ENCODE assay signal across 1 cellular context in genomic region chr2:241321911-241322310, GRCh38.
TF ChIP-seq lines count a peak whose summit lies in the region.

No MANE protein-coding gene starts in this region.

TF ChIP-seq in GM23338, 12 proteins besides CTCF, POLR2A, EP300 and RAD21:
- TF ChIP-seq, protein P1, sequence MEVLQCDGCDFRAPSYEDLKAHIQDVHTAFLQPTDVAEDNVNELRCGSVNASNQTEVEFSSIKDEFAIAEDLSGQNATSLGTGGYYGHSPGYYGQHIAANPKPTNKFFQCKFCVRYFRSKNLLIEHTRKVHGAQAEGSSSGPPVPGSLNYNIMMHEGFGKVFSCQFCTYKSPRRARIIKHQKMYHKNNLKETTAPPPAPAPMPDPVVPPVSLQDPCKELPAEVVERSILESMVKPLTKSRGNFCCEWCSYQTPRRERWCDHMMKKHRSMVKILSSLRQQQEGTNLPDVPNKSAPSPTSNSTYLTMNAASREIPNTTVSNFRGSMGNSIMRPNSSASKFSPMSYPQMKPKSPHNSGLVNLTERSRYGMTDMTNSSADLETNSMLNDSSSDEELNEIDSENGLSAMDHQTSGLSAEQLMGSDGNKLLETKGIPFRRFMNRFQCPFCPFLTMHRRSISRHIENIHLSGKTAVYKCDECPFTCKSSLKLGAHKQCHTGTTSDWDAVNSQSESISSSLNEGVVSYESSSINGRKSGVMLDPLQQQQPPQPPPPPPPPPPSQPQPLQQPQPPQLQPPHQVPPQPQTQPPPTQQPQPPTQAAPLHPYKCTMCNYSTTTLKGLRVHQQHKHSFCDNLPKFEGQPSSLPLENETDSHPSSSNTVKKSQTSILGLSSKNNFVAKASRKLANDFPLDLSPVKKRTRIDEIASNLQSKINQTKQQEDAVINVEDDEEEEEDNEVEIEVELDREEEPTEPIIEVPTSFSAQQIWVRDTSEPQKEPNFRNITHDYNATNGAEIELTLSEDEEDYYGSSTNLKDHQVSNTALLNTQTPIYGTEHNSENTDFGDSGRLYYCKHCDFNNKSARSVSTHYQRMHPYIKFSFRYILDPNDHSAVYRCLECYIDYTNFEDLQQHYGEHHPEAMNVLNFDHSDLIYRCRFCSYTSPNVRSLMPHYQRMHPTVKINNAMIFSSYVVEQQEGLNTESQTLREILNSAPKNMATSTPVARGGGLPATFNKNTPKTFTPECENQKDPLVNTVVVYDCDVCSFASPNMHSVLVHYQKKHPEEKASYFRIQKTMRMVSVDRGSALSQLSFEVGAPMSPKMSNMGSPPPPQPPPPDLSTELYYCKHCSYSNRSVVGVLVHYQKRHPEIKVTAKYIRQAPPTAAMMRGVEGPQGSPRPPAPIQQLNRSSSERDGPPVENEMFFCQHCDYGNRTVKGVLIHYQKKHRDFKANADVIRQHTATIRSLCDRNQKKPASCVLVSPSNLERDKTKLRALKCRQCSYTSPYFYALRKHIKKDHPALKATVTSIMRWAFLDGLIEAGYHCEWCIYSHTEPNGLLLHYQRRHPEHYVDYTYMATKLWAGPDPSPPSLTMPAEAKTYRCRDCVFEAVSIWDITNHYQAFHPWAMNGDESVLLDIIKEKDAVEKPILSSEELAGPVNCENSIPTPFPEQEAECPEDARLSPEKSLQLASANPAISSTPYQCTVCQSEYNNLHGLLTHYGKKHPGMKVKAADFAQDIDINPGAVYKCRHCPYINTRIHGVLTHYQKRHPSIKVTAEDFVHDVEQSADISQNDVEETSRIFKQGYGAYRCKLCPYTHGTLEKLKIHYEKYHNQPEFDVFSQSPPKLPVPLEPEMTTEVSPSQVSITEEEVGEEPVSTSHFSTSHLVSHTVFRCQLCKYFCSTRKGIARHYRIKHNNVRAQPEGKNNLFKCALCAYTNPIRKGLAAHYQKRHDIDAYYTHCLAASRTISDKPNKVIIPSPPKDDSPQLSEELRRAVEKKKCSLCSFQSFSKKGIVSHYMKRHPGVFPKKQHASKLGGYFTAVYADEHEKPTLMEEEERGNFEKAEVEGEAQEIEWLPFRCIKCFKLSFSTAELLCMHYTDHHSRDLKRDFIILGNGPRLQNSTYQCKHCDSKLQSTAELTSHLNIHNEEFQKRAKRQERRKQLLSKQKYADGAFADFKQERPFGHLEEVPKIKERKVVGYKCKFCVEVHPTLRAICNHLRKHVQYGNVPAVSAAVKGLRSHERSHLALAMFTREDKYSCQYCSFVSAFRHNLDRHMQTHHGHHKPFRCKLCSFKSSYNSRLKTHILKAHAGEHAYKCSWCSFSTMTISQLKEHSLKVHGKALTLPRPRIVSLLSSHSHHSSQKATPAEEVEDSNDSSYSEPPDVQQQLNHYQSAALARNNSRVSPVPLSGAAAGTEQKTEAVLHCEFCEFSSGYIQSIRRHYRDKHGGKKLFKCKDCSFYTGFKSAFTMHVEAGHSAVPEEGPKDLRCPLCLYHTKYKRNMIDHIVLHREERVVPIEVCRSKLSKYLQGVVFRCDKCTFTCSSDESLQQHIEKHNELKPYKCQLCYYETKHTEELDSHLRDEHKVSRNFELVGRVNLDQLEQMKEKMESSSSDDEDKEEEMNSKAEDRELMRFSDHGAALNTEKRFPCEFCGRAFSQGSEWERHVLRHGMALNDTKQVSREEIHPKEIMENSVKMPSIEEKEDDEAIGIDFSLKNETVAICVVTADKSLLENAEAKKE (CRISPR knock-in tag; IDR thresholded peaks at IDR 0.05): no peak
- TF ChIP-seq, protein P2, sequence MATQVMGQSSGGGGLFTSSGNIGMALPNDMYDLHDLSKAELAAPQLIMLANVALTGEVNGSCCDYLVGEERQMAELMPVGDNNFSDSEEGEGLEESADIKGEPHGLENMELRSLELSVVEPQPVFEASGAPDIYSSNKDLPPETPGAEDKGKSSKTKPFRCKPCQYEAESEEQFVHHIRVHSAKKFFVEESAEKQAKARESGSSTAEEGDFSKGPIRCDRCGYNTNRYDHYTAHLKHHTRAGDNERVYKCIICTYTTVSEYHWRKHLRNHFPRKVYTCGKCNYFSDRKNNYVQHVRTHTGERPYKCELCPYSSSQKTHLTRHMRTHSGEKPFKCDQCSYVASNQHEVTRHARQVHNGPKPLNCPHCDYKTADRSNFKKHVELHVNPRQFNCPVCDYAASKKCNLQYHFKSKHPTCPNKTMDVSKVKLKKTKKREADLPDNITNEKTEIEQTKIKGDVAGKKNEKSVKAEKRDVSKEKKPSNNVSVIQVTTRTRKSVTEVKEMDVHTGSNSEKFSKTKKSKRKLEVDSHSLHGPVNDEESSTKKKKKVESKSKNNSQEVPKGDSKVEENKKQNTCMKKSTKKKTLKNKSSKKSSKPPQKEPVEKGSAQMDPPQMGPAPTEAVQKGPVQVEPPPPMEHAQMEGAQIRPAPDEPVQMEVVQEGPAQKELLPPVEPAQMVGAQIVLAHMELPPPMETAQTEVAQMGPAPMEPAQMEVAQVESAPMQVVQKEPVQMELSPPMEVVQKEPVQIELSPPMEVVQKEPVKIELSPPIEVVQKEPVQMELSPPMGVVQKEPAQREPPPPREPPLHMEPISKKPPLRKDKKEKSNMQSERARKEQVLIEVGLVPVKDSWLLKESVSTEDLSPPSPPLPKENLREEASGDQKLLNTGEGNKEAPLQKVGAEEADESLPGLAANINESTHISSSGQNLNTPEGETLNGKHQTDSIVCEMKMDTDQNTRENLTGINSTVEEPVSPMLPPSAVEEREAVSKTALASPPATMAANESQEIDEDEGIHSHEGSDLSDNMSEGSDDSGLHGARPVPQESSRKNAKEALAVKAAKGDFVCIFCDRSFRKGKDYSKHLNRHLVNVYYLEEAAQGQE (IDR thresholded peaks at IDR 0.05; ENCODE audit: unreplicated experiment): no peak
- TF ChIP-seq ZNF114 (CRISPR knock-in tag; IDR thresholded peaks at IDR 0.05) (no peak), JUNB (IDR thresholded peaks at IDR 0.05; ENCODE audit: unreplicated experiment) (no peak), POLR2AphosphoS5 (IDR thresholded peaks at IDR 0.05; ENCODE audit: low read depth) (no peak), ZNF331 (CRISPR knock-in tag; IDR thresholded peaks at IDR 0.05; ENCODE audit: low read depth) (no peak), CREB1 (CRISPR knock-in tag; IDR thresholded peaks at IDR 0.05; ENCODE audit: low read depth) (no peak), EZH2phosphoT487 (IDR thresholded peaks at IDR 0.05; ENCODE audit: unreplicated experiment) (no peak), EZH2 (IDR thresholded peaks at IDR 0.05; ENCODE audit: low read depth, unreplicated experiment) (no peak)
- TF ChIP-seq, protein P3, sequence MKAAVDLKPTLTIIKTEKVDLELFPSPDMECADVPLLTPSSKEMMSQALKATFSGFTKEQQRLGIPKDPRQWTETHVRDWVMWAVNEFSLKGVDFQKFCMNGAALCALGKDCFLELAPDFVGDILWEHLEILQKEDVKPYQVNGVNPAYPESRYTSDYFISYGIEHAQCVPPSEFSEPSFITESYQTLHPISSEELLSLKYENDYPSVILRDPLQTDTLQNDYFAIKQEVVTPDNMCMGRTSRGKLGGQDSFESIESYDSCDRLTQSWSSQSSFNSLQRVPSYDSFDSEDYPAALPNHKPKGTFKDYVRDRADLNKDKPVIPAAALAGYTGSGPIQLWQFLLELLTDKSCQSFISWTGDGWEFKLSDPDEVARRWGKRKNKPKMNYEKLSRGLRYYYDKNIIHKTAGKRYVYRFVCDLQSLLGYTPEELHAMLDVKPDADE (IDR thresholded peaks at IDR 0.05): no peak
